In genomic region chr12:22529281-22530060, GRCh38 we compare ENCODE assay signal across 8 cellular contexts. TPM values are rescaled to one million over a fixed set of nuclear protein-coding genes. Genes with fewer than 3 reads are reported as not detected.
DNase-seq lines count a peak whose midpoint lies in the region; ATAC-seq and TF ChIP-seq lines count a peak whose summit lies in the region.

No MANE protein-coding gene starts in this region.

- H3K4me1 ChIP-seq in right atrium auricular region (no peaks in the 10 kb centered on the region), GM23248 (ENCODE audit: insufficient read depth) (peaks cover 50% of the 10 kb centered on the region), adrenal gland (replicated peaks in 1 of 2) (peaks cover 0 to 4% of the 10 kb centered on the region in 2 donors)

- H2AFZ ChIP-seq in GM23248: no peak overlapping the region

- no peak overlapping the region for H3K4me3 ChIP-seq in right atrium auricular region
- no peak overlapping the region for H3K4me3 ChIP-seq in GM23248
- no peak overlapping the region for H3K4me3 ChIP-seq in MG63
- no peak overlapping the region for H3K4me3 ChIP-seq in adrenal gland

- no peak overlapping the region for H3K9ac ChIP-seq in GM23248

- no peak overlapping the region for H3K27ac ChIP-seq in right atrium auricular region
- peak overlapping the region; percentile 56; the same call in 1 of the 2 replicates for H3K27ac ChIP-seq in GM23248
- no peak overlapping the region for H3K27ac ChIP-seq in adrenal gland

- 0 out of 2 replicates have a peak, but pooled peaks cover 3% of the 10 kb centered on the region for H3K79me2 ChIP-seq in GM23248 (ENCODE audit: insufficient read depth)

- peaks cover 20% of the 10 kb centered on the region for H3F3A ChIP-seq in GM23248 (ENCODE audit: insufficient read depth)

- no peak overlapping the region for H3K4me2 ChIP-seq in GM23248 (ENCODE audit: unreplicated experiment)

- ATAC-seq in Right ventricle myocardium superior (ENCODE audit: poor library complexity): peak; percentile 52

- H3K27me3 ChIP-seq in right atrium auricular region (no peaks in the 10 kb centered on the region), GM23248 (replicated peaks; ENCODE audit: insufficient read depth) (no peaks in the 10 kb centered on the region), MG63 (no peaks in the 10 kb centered on the region), adrenal gland (no peaks in the 10 kb centered on the region)

- H3K9me3 ChIP-seq in right atrium auricular region: no peaks in the 10 kb centered on the region
- H3K9me3 ChIP-seq in GM23248 (ENCODE audit: low read depth): no peaks in the 10 kb centered on the region
- H3K9me3 ChIP-seq in MG63: peaks cover 7% of the 10 kb centered on the region
- no peaks in the 10 kb centered on the region for H3K9me3 ChIP-seq in adrenal gland (replicated peaks in 1 of 3)

- H3K36me3 ChIP-seq in right atrium auricular region (peaks cover 12% of the 10 kb centered on the region), GM23248 (ENCODE audit: low read depth) (peaks cover 23% of the 10 kb centered on the region), MG63 (peaks cover 41% of the 10 kb centered on the region), adrenal gland (replicated peaks in 1 of 2) (peaks cover 0 to 17% of the 10 kb centered on the region in 2 donors)

- H3K9me2 ChIP-seq in GM23248 (ENCODE audit: insufficient read depth): no peaks in the 10 kb centered on the region

- no peak for TF ChIP-seq POLR2A in adrenal gland (IDR thresholded peaks at IDR 0.05)

- H4K20me1 ChIP-seq in GM23248 (ENCODE audit: insufficient read depth): no peaks in the 10 kb centered on the region

- 92 to 95% methylated on average over 3 of the region's 3 CpGs for WGBS in GM23248 (ENCODE audit: low coverage in 1 of 2, low lambda C conversion rate in 2 of 2, missing lambda C conversion rate in 2 of 2), 2 experiments
- 91 to 100% (median 95%) methylated on average over 3 of the region's 3 CpGs for WGBS in adrenal gland, 4 donors

- DNase-seq in Right ventricle myocardium superior (no peak), right atrium auricular region (ENCODE audit: low spot score) (no peak), GM23248 (peak; percentile 59), MG63 (peak; percentile 53), adrenal gland (no peak), lung microvascular endothelial cell (ENCODE audit: low read depth in 2 of 2) (peak; percentile 27 to 34), NCI-H2029 treated with DMSO at 0.1 percent for 48 hours (lab: John Stamatoyannopoulos, UW) (no peak), C1 segment of cervical spinal cord (lab: John Stamatoyannopoulos, UW) (no peak)

- TF ChIP-seq CTCF in right atrium auricular region (IDR thresholded peaks at IDR 0.05) (peak in 1 of 2 donors; percentile 54), adrenal gland (IDR thresholded peaks at IDR 0.05) (peak in 5 of 6 experiments; percentile 16 to 55 (median 44))

- intact Hi-C loops in Right ventricle myocardium superior (cut with DNase I) (no loop called here), adrenal gland (cut with DNase I) (no loop called here)

- in situ Hi-C loops in GM23248 (cut with MboI): no loop called here

RNA-seq across cellular contexts. Expression of gene C2CD5, which starts 14.9 kb away (rescaled TPM):
- total RNA-seq in Right ventricle myocardium superior (19.5 TPM), right atrium auricular region (10 to 100 TPM; 10.9 to 15.1 TPM), adrenal gland (10 to 100 TPM; 23.5 to 38.9 (median 30.5) TPM), lung microvascular endothelial cell (11.1 and 12.0 TPM in 2 replicates)
- total RNA-seq in GM23248 (2014; rRNA removed; shearing (Covaris generic)): 13.3 and 20.9 TPM in 2 replicates
- polyA plus RNA-seq in GM23248 (2016; fragmentation: Nextera tagmentation; extraction: Ambion mirVana) (12.2 and 13.7 TPM in 2 replicates), adrenal gland (10 to 100 TPM; 13.8 to 28.2 (median 18.3) TPM)
- total RNA-seq in MG63 (2014; rRNA removed; shearing (Covaris generic); ENCODE audit: low replicate concordance): 13.1 and 61.5 TPM in 2 replicates

Comparison
In these comparisons a context has a peak if more than half of its experiments do, and no peak if none do; other contexts are left out.
1. DNase-seq: peak in GM23248 (single experiment), MG63 (single experiment) and lung microvascular endothelial cell (2 of 2); none in Right ventricle myocardium superior (single experiment), right atrium auricular region (single experiment), adrenal gland (0 of 7), NCI-H2029 treated with DMSO at 0.1 percent for 48 hours (single experiment) and C1 segment of cervical spinal cord (0 of 14).